In the genomic region with DNA sequence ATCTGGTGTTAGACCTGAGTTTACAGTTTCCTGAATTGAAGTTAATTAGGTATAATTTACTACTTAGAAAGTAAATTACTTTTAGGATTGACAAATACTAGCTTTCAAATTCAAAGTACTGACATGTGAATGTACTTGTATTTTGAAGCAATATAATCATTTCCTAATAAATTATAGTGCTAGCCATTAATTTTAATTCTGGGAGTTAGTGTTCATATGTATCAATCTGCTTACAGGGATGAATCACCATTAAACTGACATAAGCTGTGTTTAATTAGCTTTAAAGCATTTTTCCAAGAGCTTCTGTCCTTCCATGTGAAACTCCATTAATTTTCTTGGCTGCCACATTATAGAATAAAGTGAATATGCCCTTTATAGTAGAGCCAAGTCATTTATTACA, we compare ENCODE assay signal across 19 cellular contexts.
"Had no signal": no experiment of that assay in that cellular context is flagged by ENCODE, and none has a peak within 500 bp of the region (broad histone marks: within the 10 kb centered on the region; RNA-seq: fewer than 3 reads in every experiment).

No MANE protein-coding gene starts in this region.

- H2AFZ ChIP-seq: hepatocyte had no signal

- H3K4me1 ChIP-seq: gastroesophageal sphincter, right lobe of liver had no signal

- ATAC-seq: activated T-cell treated with anti-CD3 and anti-CD28 coated beads, Interleukin-2, amount 50 U/mL, for 72 hours; gastroesophageal sphincter; left ventricle myocardium superior; right lobe of liver had no signal

- H3K9me3 ChIP-seq: neutrophil, right lobe of liver had no signal

- FAIRE-seq: bronchial epithelial cell had no signal

- H3K4me2 ChIP-seq: hepatocyte had no signal

- H3K4me3 ChIP-seq: gastroesophageal sphincter, hepatocyte, right lobe of liver, tibial nerve had no signal

- H3K27ac ChIP-seq: gastroesophageal sphincter, hepatocyte, right lobe of liver, tibial nerve had no signal

- H3K27me3 ChIP-seq: gastroesophageal sphincter, hepatocyte, neutrophil, right lobe of liver, tibial nerve had no signal

- H3K79me2 ChIP-seq: hepatocyte had no signal

- H3K36me3 ChIP-seq: neutrophil, right lobe of liver had no signal

- DNase-seq: activated CD4-positive, alpha-beta T cell treated with anti-CD3 and anti-CD28 coated beads for 36 hours; activated CD4-positive, alpha-beta T cell treated with anti-CD3 and anti-CD28 coated beads, Interleukin-2, amount 50 U/mL, for 4 hours; activated CD4-positive, CD25-positive, alpha-beta regulatory T cell; activated naive CD4-positive, alpha-beta T cell; activated T-cell treated with anti-CD3 and anti-CD28 coated beads for 4 hours; activated T-cell treated with anti-CD3 and anti-CD28 coated beads, Interleukin-2, amount 50 U/mL, for 72 hours; endodermal cell; islet precursor cell; left ventricle myocardium superior; naive B cell; nephron progenitor cell; right lobe of liver; stimulated activated CD4-positive, alpha-beta T cell treated with anti-CD3 and anti-CD28 coated beads, Interleukin-2, amount 100 ng/mL, for 48 hours; stimulated activated naive CD4-positive, alpha-beta T cell treated with Interleukin-2 at 50 U/mL for 16 hours had no signal
